In the genomic region with DNA sequence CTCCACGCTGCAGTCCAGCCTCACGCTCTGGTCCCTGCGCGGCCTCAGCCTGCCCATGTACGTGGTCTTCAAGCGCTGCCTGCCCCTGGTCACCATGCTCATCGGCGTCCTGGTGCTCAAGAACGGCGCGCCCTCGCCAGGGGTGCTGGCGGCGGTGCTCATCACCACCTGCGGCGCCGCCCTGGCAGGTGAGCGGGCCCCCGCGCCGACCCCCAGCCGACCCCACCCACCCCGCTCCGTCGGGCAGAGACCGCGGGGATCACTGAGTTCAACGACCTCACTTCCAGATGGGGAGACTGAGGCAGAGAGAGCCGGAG, we compare ENCODE assay signal across 9 cellular contexts. TPM values are rescaled to one million over a fixed set of nuclear protein-coding genes. Genes with fewer than 3 reads are reported as not detected.
DNase-seq lines count a peak whose midpoint lies in the region; ATAC-seq lines count a peak whose summit lies in the region.
"Had no signal": no experiment of that assay in that cellular context is flagged by ENCODE, and none has a peak within 500 bp of the region (broad histone marks: within the 10 kb centered on the region; RNA-seq: fewer than 3 reads in every experiment).

No MANE protein-coding gene starts in this region.

- peak overlapping the region; percentile 76 for H3K4me3 ChIP-seq in iPS-15b (ENCODE audit: low read depth, low read length)

- H3K9me3 ChIP-seq in iPS-15b (ENCODE audit: control insufficient read depth, insufficient read depth, low read length): no peaks in the 10 kb centered on the region

- H3K27me3 ChIP-seq in iPS-15b (ENCODE audit: control insufficient read depth, insufficient read depth, low read length): peaks cover 62% of the 10 kb centered on the region

- H3K9me3 Mint-ChIP-seq in activated CD4-positive, alpha-beta T cell treated with anti-CD3 and anti-CD28 coated beads for 36 hours (ENCODE audit: low read depth): no peaks in the 10 kb centered on the region
- no peaks in the 10 kb centered on the region for H3K9me3 Mint-ChIP-seq in activated T-helper 17 cell treated with anti-CD3 and anti-CD28 coated beads, Interleukin-2, amount 50 U/mL, for 72 hours
- H3K9me3 Mint-ChIP-seq in stimulated activated naive CD8-positive, alpha-beta T cell treated with anti-CD3 and anti-CD28 coated beads, Interleukin-15, Interleukin-2, amounts not matched to agents 100 ng/mL and 50 ng/mL, for 24 hours: no peaks in the 10 kb centered on the region

- ATAC-seq in activated CD4-positive, alpha-beta T cell treated with anti-CD3 and anti-CD28 coated beads for 36 hours: peak; percentile 34
- peak; percentile 18 for ATAC-seq in activated T-helper 17 cell treated with anti-CD3 and anti-CD28 coated beads, Interleukin-2, amount 50 U/mL, for 72 hours (replicated peaks)
- ATAC-seq in GM18519 (IDR thresholded peaks at IDR 0.05; ENCODE audit: low FRiP score, unreplicated experiment) (no peak), HG02852 (IDR thresholded peaks at IDR 0.05; ENCODE audit: unreplicated experiment) (no peak)

- CTCF ChIA-PET in activated CD4-positive, alpha-beta T cell treated with anti-CD3 and anti-CD28 coated beads for 36 hours (lab: Charles Lee): interaction anchor here (1.6 kb wide), 1 partner anchor 278 kb away, joined by 5 read pairs; no protein-coding TSS in a partner anchor

- H3K36me3 Mint-ChIP-seq in activated CD4-positive, alpha-beta T cell treated with anti-CD3 and anti-CD28 coated beads for 36 hours (ENCODE audit: low read depth): no peaks in the 10 kb centered on the region
- H3K36me3 Mint-ChIP-seq in activated T-helper 17 cell treated with anti-CD3 and anti-CD28 coated beads, Interleukin-2, amount 50 U/mL, for 72 hours (ENCODE audit: low read depth): no peaks in the 10 kb centered on the region
- H3K36me3 Mint-ChIP-seq in stimulated activated naive CD8-positive, alpha-beta T cell treated with anti-CD3 and anti-CD28 coated beads, Interleukin-15, Interleukin-2, amounts not matched to agents 100 ng/mL and 50 ng/mL, for 24 hours (ENCODE audit: low read depth): no peaks in the 10 kb centered on the region

- intact Hi-C loops in activated CD4-positive, alpha-beta T cell treated with anti-CD3 and anti-CD28 coated beads for 36 hours (cut with DNase I, micrococcal nuclease): loop anchor here (1.0 to 10.0 kb wide), 4 partner anchors 78 to 575 kb away; a partner anchor contains a TSS

- H3K4me1 Mint-ChIP-seq in activated CD4-positive, alpha-beta T cell treated with anti-CD3 and anti-CD28 coated beads for 36 hours: peaks cover 18% of the 10 kb centered on the region
- H3K4me1 Mint-ChIP-seq in activated T-helper 17 cell treated with anti-CD3 and anti-CD28 coated beads, Interleukin-2, amount 50 U/mL, for 72 hours: peaks cover 9% of the 10 kb centered on the region
- peaks cover 32% of the 10 kb centered on the region for H3K4me1 Mint-ChIP-seq in stimulated activated naive CD8-positive, alpha-beta T cell treated with anti-CD3 and anti-CD28 coated beads, Interleukin-15, Interleukin-2, amounts not matched to agents 100 ng/mL and 50 ng/mL, for 24 hours (ENCODE audit: low read depth)

- peaks cover 51% of the 10 kb centered on the region for H3K27me3 Mint-ChIP-seq in activated CD4-positive, alpha-beta T cell treated with anti-CD3 and anti-CD28 coated beads for 36 hours
- peaks cover 39% of the 10 kb centered on the region for H3K27me3 Mint-ChIP-seq in activated T-helper 17 cell treated with anti-CD3 and anti-CD28 coated beads, Interleukin-2, amount 50 U/mL, for 72 hours
- peaks cover 59% of the 10 kb centered on the region for H3K27me3 Mint-ChIP-seq in stimulated activated naive CD8-positive, alpha-beta T cell treated with anti-CD3 and anti-CD28 coated beads, Interleukin-15, Interleukin-2, amounts not matched to agents 100 ng/mL and 50 ng/mL, for 24 hours

- H3K36me3 ChIP-seq in iPS-15b (ENCODE audit: control insufficient read depth, insufficient read depth, low read length): no peaks in the 10 kb centered on the region

- H3K4me1 ChIP-seq in iPS-15b (ENCODE audit: control insufficient read depth, insufficient read depth, low read length): peaks cover 8% of the 10 kb centered on the region

- H3K27ac Mint-ChIP-seq in activated CD4-positive, alpha-beta T cell treated with anti-CD3 and anti-CD28 coated beads for 36 hours: no peak overlapping the region
- H3K27ac Mint-ChIP-seq in activated T-helper 17 cell treated with anti-CD3 and anti-CD28 coated beads, Interleukin-2, amount 50 U/mL, for 72 hours: no peak overlapping the region
- no peak overlapping the region for H3K27ac Mint-ChIP-seq in stimulated activated naive CD8-positive, alpha-beta T cell treated with anti-CD3 and anti-CD28 coated beads, Interleukin-15, Interleukin-2, amounts not matched to agents 100 ng/mL and 50 ng/mL, for 24 hours

- peak; percentile 37 for DNase-seq in activated CD4-positive, alpha-beta T cell treated with anti-CD3 and anti-CD28 coated beads for 36 hours
- no peak for DNase-seq in activated CD4-positive, alpha-beta T cell treated with anti-CD3 and anti-CD28 coated beads for 4 hours
- DNase-seq in CD1c-positive myeloid dendritic cell (ENCODE audit: extremely low spot score): no peak
- DNase-seq: AML-193 had no signal

- H3K4me3 Mint-ChIP-seq in activated CD4-positive, alpha-beta T cell treated with anti-CD3 and anti-CD28 coated beads for 36 hours: peak overlapping the region; percentile 69
- peak overlapping the region; percentile 74 for H3K4me3 Mint-ChIP-seq in activated T-helper 17 cell treated with anti-CD3 and anti-CD28 coated beads, Interleukin-2, amount 50 U/mL, for 72 hours
- H3K4me3 Mint-ChIP-seq in stimulated activated naive CD8-positive, alpha-beta T cell treated with anti-CD3 and anti-CD28 coated beads, Interleukin-15, Interleukin-2, amounts not matched to agents 100 ng/mL and 50 ng/mL, for 24 hours: peak overlapping the region; percentile 81

- H3K9ac ChIP-seq in iPS-15b (ENCODE audit: low read depth, low read length): no peak overlapping the region

- POLR2A ChIA-PET in activated CD4-positive, alpha-beta T cell treated with anti-CD3 and anti-CD28 coated beads for 36 hours (lab: Charles Lee): no interaction called here

RNA-seq across cellular contexts. Expression of a gene that starts 0.5 kb away (rescaled TPM):
- total RNA-seq in activated CD4-positive, alpha-beta T cell treated with anti-CD3 and anti-CD28 coated beads for 36 hours: not detected
- 1 to 10 TPM in 1 of 2 donors, not detected in 1; 1.9 TPM for total RNA-seq in activated T-helper 17 cell treated with anti-CD3 and anti-CD28 coated beads, Interleukin-2, amount 50 U/mL, for 72 hours

Comparison
In these comparisons a context has a peak if more than half of its experiments do, and no peak if none do; other contexts are left out.
1. ATAC-seq: peak in activated CD4-positive, alpha-beta T cell treated with anti-CD3 and anti-CD28 coated beads for 36 hours (single experiment) and activated T-helper 17 cell treated with anti-CD3 and anti-CD28 coated beads, Interleukin-2, amount 50 U/mL, for 72 hours (single experiment); none in GM18519 (single experiment) and HG02852 (single experiment).
2. Peak in every context shown above with its lines, with median percentiles within 50 percentile points of each other: H3K4me3 Mint-ChIP-seq.